ENCODE assay signal across 7 cellular contexts in genomic region chr3:48446425-48447193, GRCh38. TPM values are rescaled to one million over a fixed set of nuclear protein-coding genes. Genes with fewer than 3 reads are reported as not detected.
DNase-seq lines count a peak whose midpoint lies in the region; ATAC-seq and TF ChIP-seq lines count a peak whose summit lies in the region.

TSS of gene ATRIP (plus strand) at chr3:48446737. CDS start at chr3:48446846, 109 bp downstream.

- DNase-seq in NCI-H2107 (lab: John Stamatoyannopoulos, UW) (peak; percentile 24), UCSD-AML1 (lab: John Stamatoyannopoulos, UW; ENCODE audit: unreplicated experiment) (peak; percentile 88), body of pancreas (peak; percentile 88 to 91 (median 90)), skeletal muscle cell (ENCODE audit: low read depth) (peak; percentile 62)

- whole genome bisulfite sequencing in body of pancreas, 2 donors, result 0 to 1% methylated on average over 15 to 91 of the region's 91 CpGs

- peaks cover 0 to 4% of the 10 kb centered on the region in 2 donors for H3K36me3 ChIP-seq in body of pancreas (replicated peaks in 1 of 2; ENCODE audit: insufficient read depth in 1 of 2, low read depth in 2 of 2)

- peaks cover 21% of the 10 kb centered on the region for H3K4me1 ChIP-seq in body of pancreas

- H3K4me3 ChIP-seq in body of pancreas (peak within 1 kb of the TSS; percentile 39 to 56), iPS-11a (ENCODE audit: low read depth, low read length) (peak within 1 kb of the TSS; percentile 97), skeletal muscle cell (ENCODE audit: low read depth, low read length) (peak within 1 kb of the TSS; percentile 59)

- intact Hi-C loops in body of pancreas (cut with DNase I), result no loop called here

- TF ChIP-seq POLR2A in body of pancreas (IDR thresholded peaks at IDR 0.05), result peak; percentile 82 to 87 (median 84)

- H3K9me3 ChIP-seq in body of pancreas, result no peaks in the 10 kb centered on the region

- no peaks in the 10 kb centered on the region for H3K27me3 ChIP-seq in body of pancreas

- peak in 2 of 7 experiments; percentile 11 to 15 for TF ChIP-seq CTCF in body of pancreas (IDR thresholded peaks at IDR 0.05)

- ATAC-seq in GM18519 (IDR thresholded peaks at IDR 0.05; ENCODE audit: low FRiP score, unreplicated experiment) (peak; percentile 78), HG02943 (IDR thresholded peaks at IDR 0.05; ENCODE audit: low read depth, unreplicated experiment) (peak; percentile 66), body of pancreas (peak; percentile 99)

- peak within 1 kb of the TSS; percentile 70 to 89 (median 77) for H3K27ac ChIP-seq in body of pancreas

RNA-seq across cellular contexts. Expression of gene ATRIP, which starts in this region (rescaled TPM):
- total RNA-seq in body of pancreas, result 1 to 10 TPM; 2.6 to 4.3 TPM

Comparison
In these comparisons a context has a peak if more than half of its experiments do, and no peak if none do; other contexts are left out.
1. Peak in every context shown above with its lines: DNase-seq, ATAC-seq, H3K4me3 ChIP-seq and H3K27ac ChIP-seq.
2. DNase-seq: peak in every context shown above with its lines; median percentile 90 in body of pancreas; 88 in UCSD-AML1; 62 in skeletal muscle cell; 24 in NCI-H2107.